Comparison of ENCODE assay signal across 36 cellular contexts in the genomic region with DNA sequence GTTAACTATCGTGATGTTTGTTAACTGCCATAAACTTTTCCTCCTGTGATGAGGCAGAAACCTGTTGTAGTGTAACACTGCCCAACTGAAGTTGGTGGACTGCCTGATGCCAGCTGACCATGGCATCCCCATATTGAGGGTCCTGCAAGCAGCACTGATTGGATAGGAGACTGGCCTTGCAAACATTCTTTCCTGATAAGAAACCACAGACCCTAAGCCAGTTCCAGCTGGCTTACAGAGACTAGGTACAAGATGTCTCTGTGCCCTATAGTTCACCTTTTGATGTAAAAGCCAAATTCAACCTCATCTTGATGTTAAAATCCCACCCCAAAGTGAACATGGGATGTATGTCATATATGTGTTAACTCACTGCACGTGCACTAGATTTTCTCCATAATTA.
"Had no signal": no experiment of that assay in that cellular context is flagged by ENCODE, and none has a peak within 500 bp of the region (broad histone marks: within the 10 kb centered on the region; RNA-seq: fewer than 3 reads in every experiment).

No MANE protein-coding gene starts in this region.

- H3K36me3 ChIP-seq: adrenal gland, ascending aorta, breast epithelium, esophagus squamous epithelium, heart right ventricle, left lung, lower lobe of right lung, neutrophil, pancreas, prostate gland, sigmoid colon, suprapubic skin, tibial artery, upper lobe of right lung had no signal

- H3K36me3 Mint-ChIP-seq: activated CD4-positive, alpha-beta memory T cell treated with anti-CD3 and anti-CD28 coated beads for 36 hours; stimulated activated naive B cell treated with anti-CD40 and anti-IgM and Interleukin-4, amounts not matched to agents 10 μg/mL and 1 μg/mL and 100 μg/mL, for 72 hours had no signal

- H3K9me3 ChIP-seq: adrenal gland, ascending aorta, breast epithelium, esophagus squamous epithelium, left lung, lower lobe of right lung, mucosa of descending colon, neutrophil, pancreas, prostate gland, sigmoid colon, suprapubic skin, tibial artery, upper lobe of right lung had no signal

- DNase-seq: activated CD4-positive, alpha-beta memory T cell treated with anti-CD3 and anti-CD28 coated beads for 36 hours; activated CD4-positive, alpha-beta T cell treated with anti-CD3 and anti-CD28 coated beads, Interleukin-2, amount 10 ng/mL, durations not matched to agents 24 days and 14 days; activated CD4-positive, CD25-positive, alpha-beta regulatory T cell treated with anti-CD3 and anti-CD28 coated beads, Interleukin-2, amount 50 U/mL, for 72 hours; activated CD8-positive, alpha-beta memory T cell treated with anti-CD3 and anti-CD28 coated beads, Interleukin-2, amount 50 U/mL, for 4 hours; activated effector memory CD4-positive, alpha-beta T cell treated with anti-CD3 and anti-CD28 coated beads, Interleukin-2, amount 50 U/mL, for 16 hours; activated naive CD4-positive, alpha-beta T cell treated with anti-CD3 and anti-CD28 coated beads for 36 hours; activated naive CD8-positive, alpha-beta T cell treated with anti-CD3 and anti-CD28 coated beads for 36 hours; activated T-cell treated with anti-CD3 and anti-CD28 coated beads, Interleukin-2, amount 50 U/mL, for 1 hour; adrenal gland; dermis blood vessel endothelial cell; effector CD4-positive, alpha-beta T cell; esophagus squamous epithelium; foreskin melanocyte; heart right ventricle; left lung; lower lobe of right lung; mucosa of descending colon; nephron progenitor cell; pancreas; retina; sigmoid colon; stimulated activated CD4-positive, alpha-beta T cell treated with anti-CD3 and anti-CD28 coated beads, Interleukin-15, amount 100 ng/mL, for 24 hours; stimulated activated CD4-positive, alpha-beta T cell treated with anti-CD3 and anti-CD28 coated beads, Interleukin-2, amount 100 ng/mL, for 24 hours; stimulated activated naive B cell treated with anti-CD40 and anti-IgM and Interleukin-4, amounts not matched to agents 10 μg/mL and 1 μg/mL and 100 μg/mL, for 72 hours; T-helper 17 cell; T1000; tibial artery; upper lobe of right lung had no signal

- H3K27ac Mint-ChIP-seq: activated CD4-positive, alpha-beta memory T cell treated with anti-CD3 and anti-CD28 coated beads for 36 hours; activated CD4-positive, alpha-beta T cell treated with anti-CD3 and anti-CD28 coated beads, Interleukin-2, amount 10 ng/mL, durations not matched to agents 24 days and 14 days; activated naive CD4-positive, alpha-beta T cell treated with anti-CD3 and anti-CD28 coated beads for 36 hours; activated naive CD8-positive, alpha-beta T cell treated with anti-CD3 and anti-CD28 coated beads for 36 hours; activated T-helper 1 cell treated with anti-CD3 and anti-CD28 coated beads, Interleukin-12 subunit alpha, Interleukin-12 subunit beta, Interleukin-2, Interleukin-4 antibody, amounts not matched to agents 30 ng/mL and 10 ng/mL and 1 ng/mL, durations not matched to agents 14 hours and 24 hours and 36 hours; nephron progenitor cell; stimulated activated naive B cell treated with anti-CD40 and anti-IgM and Interleukin-4, amounts not matched to agents 10 μg/mL and 1 μg/mL and 100 μg/mL, for 72 hours; T-helper 17 cell had no signal

- H3K4me3 Mint-ChIP-seq: activated CD4-positive, alpha-beta memory T cell treated with anti-CD3 and anti-CD28 coated beads for 36 hours; activated CD4-positive, alpha-beta T cell treated with anti-CD3 and anti-CD28 coated beads, Interleukin-2, amount 10 ng/mL, durations not matched to agents 24 days and 14 days; activated naive CD4-positive, alpha-beta T cell treated with anti-CD3 and anti-CD28 coated beads for 36 hours; activated naive CD8-positive, alpha-beta T cell treated with anti-CD3 and anti-CD28 coated beads for 36 hours; activated T-helper 1 cell treated with anti-CD3 and anti-CD28 coated beads, Interleukin-12 subunit alpha, Interleukin-12 subunit beta, Interleukin-2, Interleukin-4 antibody, amounts not matched to agents 30 ng/mL and 10 ng/mL and 1 ng/mL, durations not matched to agents 14 hours and 24 hours and 36 hours; central memory CD8-positive, alpha-beta T cell; nephron progenitor cell; stimulated activated naive B cell treated with anti-CD40 and anti-IgM and Interleukin-4, amounts not matched to agents 10 μg/mL and 1 μg/mL and 100 μg/mL, for 72 hours; T-helper 17 cell had no signal

- H3K4me3 ChIP-seq: adrenal gland, ascending aorta, breast epithelium, esophagus squamous epithelium, heart right ventricle, left lung, lower lobe of right lung, mucosa of descending colon, pancreas, prostate gland, sigmoid colon, suprapubic skin, tibial artery, upper lobe of right lung had no signal

- ATAC-seq: heart right ventricle; left lung; lower lobe of right lung; mucosa of descending colon; pancreas; stimulated activated naive B cell treated with anti-CD40 and anti-IgM and Interleukin-4, amounts not matched to agents 10 μg/mL and 1 μg/mL and 100 μg/mL, for 72 hours; T-helper 17 cell; upper lobe of right lung had no signal

- H3K4me1 ChIP-seq: adrenal gland, ascending aorta, breast epithelium, esophagus squamous epithelium, heart right ventricle, left lung, lower lobe of right lung, pancreas, prostate gland, sigmoid colon, suprapubic skin, upper lobe of right lung had no signal

- H3K27me3 Mint-ChIP-seq: activated CD4-positive, alpha-beta memory T cell treated with anti-CD3 and anti-CD28 coated beads for 36 hours; activated CD4-positive, alpha-beta T cell treated with anti-CD3 and anti-CD28 coated beads, Interleukin-2, amount 10 ng/mL, durations not matched to agents 24 days and 14 days; activated naive CD8-positive, alpha-beta T cell treated with anti-CD3 and anti-CD28 coated beads for 36 hours; central memory CD8-positive, alpha-beta T cell; stimulated activated naive B cell treated with anti-CD40 and anti-IgM and Interleukin-4, amounts not matched to agents 10 μg/mL and 1 μg/mL and 100 μg/mL, for 72 hours; T-helper 17 cell had no signal

- H3K9me3 Mint-ChIP-seq: activated CD4-positive, alpha-beta memory T cell treated with anti-CD3 and anti-CD28 coated beads for 36 hours; activated CD4-positive, alpha-beta T cell treated with anti-CD3 and anti-CD28 coated beads, Interleukin-2, amount 10 ng/mL, durations not matched to agents 24 days and 14 days; activated naive CD4-positive, alpha-beta T cell treated with anti-CD3 and anti-CD28 coated beads for 36 hours; activated T-helper 1 cell treated with anti-CD3 and anti-CD28 coated beads, Interleukin-12 subunit alpha, Interleukin-12 subunit beta, Interleukin-2, Interleukin-4 antibody, amounts not matched to agents 30 ng/mL and 10 ng/mL and 1 ng/mL, durations not matched to agents 14 hours and 24 hours and 36 hours; nephron progenitor cell had no signal

- H3K4me1 Mint-ChIP-seq: activated CD4-positive, alpha-beta T cell treated with anti-CD3 and anti-CD28 coated beads, Interleukin-2, amount 10 ng/mL, durations not matched to agents 24 days and 14 days; central memory CD8-positive, alpha-beta T cell; stimulated activated naive B cell treated with anti-CD40 and anti-IgM and Interleukin-4, amounts not matched to agents 10 μg/mL and 1 μg/mL and 100 μg/mL, for 72 hours; T-helper 17 cell had no signal

- H3K27me3 ChIP-seq: adrenal gland, ascending aorta, breast epithelium, esophagus squamous epithelium, heart right ventricle, left lung, neutrophil, pancreas, sigmoid colon, suprapubic skin, tibial artery, upper lobe of right lung had no signal

- H3K27ac ChIP-seq: adrenal gland, ascending aorta, breast epithelium, epithelial cell of prostate, esophagus squamous epithelium, heart right ventricle, left lung, lower lobe of right lung, neutrophil, pancreas, prostate gland, sigmoid colon, suprapubic skin, upper lobe of right lung had no signal
